Comparison of ENCODE assay signal across 1 cellular context in genomic region chr12:89351489-89352241, GRCh38.
TF ChIP-seq lines count a peak whose summit lies in the region.

No MANE protein-coding gene starts in this region.

TF ChIP-seq in HepG2, 621 proteins besides CTCF, POLR2A, EP300 and RAD21 (continued from another document and continues in another):
- no peak for TF ChIP-seq ARID5B (CRISPR knock-in tag; IDR thresholded peaks at IDR 0.05)
- TF ChIP-seq TFDP1 (CRISPR knock-in tag; IDR thresholded peaks at IDR 0.05; ENCODE audit: borderline replicate concordance) = no peak
- no peak for TF ChIP-seq PRPF4 (IDR thresholded peaks at IDR 0.05; ENCODE audit: low read depth, low read length, poor library complexity, severe bottlenecking)
- no peak for TF ChIP-seq RFX5 (IDR thresholded peaks at IDR 0.05; ENCODE audit: low read depth, low read length)
- no peak; the same call in 1 of the 2 replicates for TF ChIP-seq TGIF2 (CRISPR knock-in tag; IDR thresholded peaks at IDR 0.05)
- peak; percentile 86 for TF ChIP-seq ZSCAN21 (CRISPR knock-in tag; IDR thresholded peaks at IDR 0.05; ENCODE audit: borderline replicate concordance)
- TF ChIP-seq HOMEZ (CRISPR knock-in tag; IDR thresholded peaks at IDR 0.05; ENCODE audit: low read depth) = no peak
- no peak for TF ChIP-seq ZNF34 (CRISPR knock-in tag; IDR thresholded peaks at IDR 0.05; ENCODE audit: borderline replicate concordance)
- no peak for TF ChIP-seq GLMP (CRISPR knock-in tag; IDR thresholded peaks at IDR 0.05; ENCODE audit: borderline replicate concordance)
- TF ChIP-seq CBX1 (IDR thresholded peaks at IDR 0.05; ENCODE audit: low read depth) = no peak
- TF ChIP-seq MXD4 (CRISPR knock-in tag; IDR thresholded peaks at IDR 0.05) = no peak
- TF ChIP-seq STAT5B (CRISPR knock-in tag; IDR thresholded peaks at IDR 0.05) = no peak
- TF ChIP-seq NR2F2 (IDR thresholded peaks at IDR 0.05; ENCODE audit: borderline replicate concordance, low read depth) = no peak
- no peak for TF ChIP-seq ZFP41 (CRISPR knock-in tag; IDR thresholded peaks at IDR 0.05; ENCODE audit: borderline replicate concordance)
- TF ChIP-seq SUZ12 (IDR thresholded peaks at IDR 0.05; ENCODE audit: low read depth, low read length) = no peak
- TF ChIP-seq ZNF230 (CRISPR knock-in tag; IDR thresholded peaks at IDR 0.05) = no peak
- no peak for TF ChIP-seq MTF2 (CRISPR knock-in tag; IDR thresholded peaks at IDR 0.05; ENCODE audit: borderline replicate concordance)
- no peak for TF ChIP-seq RELA (CRISPR knock-in tag; IDR thresholded peaks at IDR 0.05)
- TF ChIP-seq PAWR (CRISPR knock-in tag; IDR thresholded peaks at IDR 0.05; ENCODE audit: borderline replicate concordance) = no peak
- peak; percentile 5; the same call in 1 of the 2 replicates for TF ChIP-seq ZNF703 (CRISPR knock-in tag; IDR thresholded peaks at IDR 0.05; ENCODE audit: borderline replicate concordance)
- no peak for TF ChIP-seq NAIF1 (CRISPR knock-in tag; IDR thresholded peaks at IDR 0.05; ENCODE audit: borderline replicate concordance)
- no peak for TF ChIP-seq JDP2 (CRISPR knock-in tag; IDR thresholded peaks at IDR 0.05; ENCODE audit: borderline replicate concordance)
- no peak for TF ChIP-seq BATF2 (CRISPR knock-in tag; IDR thresholded peaks at IDR 0.05)
- TF ChIP-seq IRF9 (CRISPR knock-in tag; IDR thresholded peaks at IDR 0.05; ENCODE audit: borderline replicate concordance) = no peak; the same call in 1 of the 2 replicates
- no peak for TF ChIP-seq ZNF383 (CRISPR knock-in tag; IDR thresholded peaks at IDR 0.05; ENCODE audit: borderline replicate concordance)
- no peak for TF ChIP-seq ZNF713 (CRISPR knock-in tag; IDR thresholded peaks at IDR 0.05)
- TF ChIP-seq MAFK (conservative IDR thresholded peaks at IDR 0.05 in 1 of 2, IDR thresholded peaks at IDR 0.05 in 1 of 2; ENCODE audit: low read length in 2 of 2) = no peak
- TF ChIP-seq PAXIP1 (CRISPR knock-in tag; conservative IDR thresholded peaks at IDR 0.05) = no peak; the same call in 1 of the 2 replicates
- no peak for TF ChIP-seq CERS6 (CRISPR knock-in tag; IDR thresholded peaks at IDR 0.05)
- TF ChIP-seq MBD4 (IDR thresholded peaks at IDR 0.05; ENCODE audit: borderline replicate concordance, low read length) = no peak
- TF ChIP-seq SNAI1 (CRISPR knock-in tag; IDR thresholded peaks at IDR 0.05; ENCODE audit: borderline replicate concordance) = no peak
- no peak for TF ChIP-seq SALL2 (CRISPR knock-in tag; IDR thresholded peaks at IDR 0.05)
- no peak for TF ChIP-seq ZNF225 (CRISPR knock-in tag; IDR thresholded peaks at IDR 0.05)
- no peak for TF ChIP-seq MAFF (IDR thresholded peaks at IDR 0.05; ENCODE audit: low read depth, low read length)
- TF ChIP-seq TP53 (CRISPR knock-in tag; conservative IDR thresholded peaks at IDR 0.05) = 0 out of 2 replicates have a peak, but pooled peaks have one; percentile 3
- no peak for TF ChIP-seq ZNF660 (CRISPR knock-in tag; IDR thresholded peaks at IDR 0.05; ENCODE audit: borderline replicate concordance, low read depth)
- TF ChIP-seq ZBTB34 (CRISPR knock-in tag; IDR thresholded peaks at IDR 0.05) = no peak
- TF ChIP-seq PREB (CRISPR knock-in tag; IDR thresholded peaks at IDR 0.05) = no peak
- TF ChIP-seq NFE2L2 (IDR thresholded peaks at IDR 0.05; ENCODE audit: low read length) = no peak
- no peak; the same call in 1 of the 2 replicates for TF ChIP-seq ZGPAT (CRISPR knock-in tag; IDR thresholded peaks at IDR 0.05)
- 0 out of 2 replicates have a peak, but pooled peaks have one; percentile 55 for TF ChIP-seq HOXA7 (CRISPR knock-in tag; IDR thresholded peaks at IDR 0.05)
- peak; percentile 72; the same call in 1 of the 2 replicates for TF ChIP-seq ZSCAN20 (CRISPR knock-in tag; IDR thresholded peaks at IDR 0.05; ENCODE audit: borderline replicate concordance)
- TF ChIP-seq CHCHD3 (CRISPR knock-in tag; IDR thresholded peaks at IDR 0.05) = no peak; the same call in none of the 2 replicates
- no peak; the same call in 1 of the 2 replicates for TF ChIP-seq ARHGAP35 (CRISPR knock-in tag; IDR thresholded peaks at IDR 0.05; ENCODE audit: borderline replicate concordance)
- TF ChIP-seq ZFYVE20 (CRISPR knock-in tag; IDR thresholded peaks at IDR 0.05; ENCODE audit: borderline replicate concordance, low read depth) = 0 out of 2 replicates have a peak, but pooled peaks have one; percentile 42
- TF ChIP-seq ZBTB20 (CRISPR knock-in tag; IDR thresholded peaks at IDR 0.05; ENCODE audit: borderline replicate concordance, low read depth) = peak; percentile 16; the same call in 1 of the 2 replicates
- 0 out of 2 replicates have a peak, but pooled peaks have one; percentile 35 for TF ChIP-seq PRMT3 (CRISPR knock-in tag; IDR thresholded peaks at IDR 0.05; ENCODE audit: borderline replicate concordance, low read depth)
